In genomic region chr1:161185282-161185682, GRCh38 we compare ENCODE assay signal across 8 cellular contexts. TPM values are rescaled to one million over a fixed set of nuclear protein-coding genes. Genes with fewer than 3 reads are reported as not detected.
A peak's percentile ranks its signal among the peaks of the same experiment; 100 is the strongest.
DNase-seq lines count a peak whose midpoint lies in the region; ATAC-seq and TF ChIP-seq lines count a peak whose summit lies in the region.

No MANE protein-coding gene starts in this region.

- no peaks in the 10 kb centered on the region for H3K36me3 ChIP-seq in CD8-positive, alpha-beta memory T cell (ENCODE audit: insufficient read depth, low read length)
- H3K36me3 ChIP-seq in right lobe of liver: no peaks in the 10 kb centered on the region

- peak overlapping the region; percentile 58 to 98 (median 90) for H3K27ac Mint-ChIP-seq in CD8-positive, alpha-beta memory T cell
- H3K27ac Mint-ChIP-seq in T-helper 17 cell: peak overlapping the region; percentile 95

- DNase-seq in CD8-positive, alpha-beta memory T cell: peak; percentile 64 to 90 (median 86)
- peak; percentile 36 to 61 (median 59) for DNase-seq in T-helper 17 cell
- DNase-seq in astrocyte of the hippocampus (ENCODE audit: low read depth, low spot score): peak; percentile 68
- peak; percentile 69 to 73 (median 70) for DNase-seq in right lobe of liver
- peak; percentile 55 to 64 for DNase-seq in stimulated activated CD8-positive, alpha-beta memory T cell treated with anti-CD3 and anti-CD28 coated beads, Interleukin-7, amount 100 ng/mL, for 4 hours (ENCODE audit: low read depth in 2 of 2)
- no peak for DNase-seq in SW 1271 (lab: John Stamatoyannopoulos, UW)

- peaks cover 0 to 1% of the 10 kb centered on the region in 2 donors for H3K27me3 Mint-ChIP-seq in CD8-positive, alpha-beta memory T cell
- H3K27me3 Mint-ChIP-seq in T-helper 17 cell: no peaks in the 10 kb centered on the region

- H3K4me1 ChIP-seq in CD8-positive, alpha-beta memory T cell (ENCODE audit: insufficient read depth, low read length): peaks cover 85% of the 10 kb centered on the region
- H3K4me1 ChIP-seq in right lobe of liver: peaks cover 0 to 9% (median 0%) of the 10 kb centered on the region in 4 donors

- no peaks in the 10 kb centered on the region for H3K9me3 Mint-ChIP-seq in CD8-positive, alpha-beta memory T cell

- intact Hi-C loops in right lobe of liver (cut with DNase I): no loop called here

- H3K36me3 Mint-ChIP-seq in CD8-positive, alpha-beta memory T cell: peaks cover 0 to 5% (median 0%) of the 10 kb centered on the region in 3 donors
- no peaks in the 10 kb centered on the region for H3K36me3 Mint-ChIP-seq in T-helper 17 cell (ENCODE audit: low read depth)

- H3K4me3 ChIP-seq in CD8-positive, alpha-beta memory T cell (ENCODE audit: low read length): peak overlapping the region; percentile 19
- H3K4me3 ChIP-seq in right lobe of liver: no peak overlapping the region

- no peak for TF ChIP-seq CTCF in right lobe of liver (IDR thresholded peaks at IDR 0.05)

- no peaks in the 10 kb centered on the region for H3K27me3 ChIP-seq in CD8-positive, alpha-beta memory T cell (ENCODE audit: insufficient read depth, low read length, poor library complexity, severe bottlenecking)
- no peaks in the 10 kb centered on the region for H3K27me3 ChIP-seq in right lobe of liver

- ATAC-seq in GM19467 (IDR thresholded peaks at IDR 0.05; ENCODE audit: unreplicated experiment) (peak; percentile 44), HG03571 (IDR thresholded peaks at IDR 0.05; ENCODE audit: unreplicated experiment) (peak; percentile 52), T-helper 17 cell (peak; percentile 87), right lobe of liver (peak; percentile 80 to 88 (median 82))

- H3K4me3 Mint-ChIP-seq in CD8-positive, alpha-beta memory T cell: peak overlapping the region; percentile 82 to 94 (median 88)
- H3K4me3 Mint-ChIP-seq in T-helper 17 cell: peak overlapping the region; percentile 93

- TF ChIP-seq POLR2A in right lobe of liver (IDR thresholded peaks at IDR 0.05): peak; percentile 20

- POLR2A ChIA-PET in CD8-positive, alpha-beta memory T cell (lab: Charles Lee): interaction anchor here (0.6 to 1.3 kb wide), 5 partner anchors 8 to 351 kb away, joined by 3 to 11 read pairs (median 3); partner anchors contain the start of genes B4GALT3 and TSTD1

- WGBS in right lobe of liver (ENCODE audit: insufficient coverage, low coverage, low lambda C conversion rate, missing lambda C conversion rate): 15% methylated on average over 3 of the region's 3 CpGs

- peak overlapping the region; percentile 28 for H3K27ac ChIP-seq in CD8-positive, alpha-beta memory T cell (ENCODE audit: low read depth, low read length)
- H3K27ac ChIP-seq in right lobe of liver: peak overlapping the region; percentile 24 to 75 (median 56)

- H3K9me3 ChIP-seq in CD8-positive, alpha-beta memory T cell (ENCODE audit: low read length): no peaks in the 10 kb centered on the region
- H3K9me3 ChIP-seq in T-helper 17 cell (ENCODE audit: control insufficient read depth, low read length, poor library complexity, severe bottlenecking) (no peaks in the 10 kb centered on the region), right lobe of liver (no peaks in the 10 kb centered on the region)

- peaks cover 75 to 87% (median 86%) of the 10 kb centered on the region in 3 donors for H3K4me1 Mint-ChIP-seq in CD8-positive, alpha-beta memory T cell
- peaks cover 67% of the 10 kb centered on the region for H3K4me1 Mint-ChIP-seq in T-helper 17 cell

- CTCF ChIA-PET in CD8-positive, alpha-beta memory T cell (lab: Charles Lee): interaction anchor here (0.6 to 2.4 kb wide), 4 partner anchors 17 to 213 kb away, joined by 3 to 10 read pairs (median 6); partner anchors contain the start of genes NDUFS2 and TOMM40L

RNA-seq across cellular contexts. Expression of gene B4GALT3, which starts 8.0 kb away (rescaled TPM):
- 10 to 100 TPM; 59.4 to 60.9 TPM for total RNA-seq in CD8-positive, alpha-beta memory T cell
- 58.9 TPM for polyA plus RNA-seq in CD8-positive, alpha-beta memory T cell
- total RNA-seq in T-helper 17 cell (10 to 100 TPM; 43.7 to 49.2 TPM), right lobe of liver (10 to 100 TPM; 10.9 to 21.1 (median 13.1) TPM)

RNA-seq across cellular contexts. Expression of gene ADAMTS4, which starts 13.6 kb away (rescaled TPM):
- total RNA-seq in CD8-positive, alpha-beta memory T cell: under 1 TPM; 0.37 to 0.58 TPM
- polyA plus RNA-seq in CD8-positive, alpha-beta memory T cell: 0.17 TPM
- total RNA-seq in T-helper 17 cell (under 1 TPM; 0.31 to 0.77 TPM), right lobe of liver (10 to 100 TPM in 1 of 6 experiments, 1 to 10 TPM in 3, under 1 TPM in 2; 0.29 to 11.0 (median 2.1) TPM)

RNA-seq across cellular contexts. Expression of gene NDUFS2, which starts 16.9 kb away (rescaled TPM):
- total RNA-seq in CD8-positive, alpha-beta memory T cell: 10 to 100 TPM; 93.5 to 97.1 TPM
- 82.1 TPM for polyA plus RNA-seq in CD8-positive, alpha-beta memory T cell
- total RNA-seq in T-helper 17 cell (10 to 100 TPM; 57.1 to 58.5 TPM), right lobe of liver (100 to 1,000 TPM in 5 of 6 experiments, 10 to 100 TPM in 1; 91.1 to 157 (median 107) TPM)

RNA-seq across cellular contexts. Expression of gene PPOX, which starts 19.1 kb away (rescaled TPM):
- total RNA-seq in CD8-positive, alpha-beta memory T cell: 10 to 100 TPM; 24.4 to 31.3 TPM
- 17.6 TPM for polyA plus RNA-seq in CD8-positive, alpha-beta memory T cell
- total RNA-seq in T-helper 17 cell (10 to 100 TPM; 40.4 to 43.7 TPM), right lobe of liver (10 to 100 TPM in 1 of 6 experiments, 1 to 10 TPM in 5; 7.6 to 14.3 (median 9.5) TPM)

RNA-seq across cellular contexts. Expression of gene USP21, which starts 26.0 kb away (rescaled TPM):
- 10 to 100 TPM; 26.1 to 27.4 TPM for total RNA-seq in CD8-positive, alpha-beta memory T cell
- polyA plus RNA-seq in CD8-positive, alpha-beta memory T cell: 28.3 TPM
- total RNA-seq in T-helper 17 cell (10 to 100 TPM; 35.9 to 37.0 TPM), right lobe of liver (10 to 100 TPM in 1 of 6 experiments, 1 to 10 TPM in 5; 6.9 to 11.1 (median 8.8) TPM)

Comparison
In these comparisons a context has a peak if more than half of its experiments do, and no peak if none do; other contexts are left out.
1. DNase-seq: peak in CD8-positive, alpha-beta memory T cell (5 of 5), T-helper 17 cell (3 of 3), astrocyte of the hippocampus (single experiment), right lobe of liver (3 of 3) and stimulated activated CD8-positive, alpha-beta memory T cell treated with anti-CD3 and anti-CD28 coated beads, Interleukin-7, amount 100 ng/mL, for 4 hours (2 of 2); none in SW 1271 (0 of 2).
2. Peak in every context shown above with its lines, with median percentiles within 50 percentile points of each other: ATAC-seq.